In the genomic region with DNA sequence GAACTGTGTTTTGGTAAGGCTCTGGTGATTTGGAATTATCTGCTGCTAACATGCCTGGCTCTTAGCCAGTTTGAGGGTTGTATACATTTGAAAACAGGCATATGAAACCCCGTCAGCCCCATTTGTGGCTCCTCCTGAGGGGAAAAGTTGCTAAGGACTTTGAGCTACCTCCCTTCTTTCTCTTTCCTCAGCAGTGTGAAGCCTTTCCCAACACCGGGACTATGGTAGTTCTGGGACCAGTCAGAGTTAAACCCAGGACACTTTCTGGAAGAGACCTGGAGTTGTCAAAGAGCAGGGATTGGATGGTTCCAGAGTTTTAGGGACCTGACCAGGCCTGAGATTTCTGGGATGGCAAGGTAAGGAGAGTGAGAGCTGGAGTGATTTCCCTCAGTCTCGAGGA, we compare ENCODE assay signal across 25 cellular contexts. TPM values are rescaled to one million over a fixed set of nuclear protein-coding genes. Genes with fewer than 3 reads are reported as not detected.
"Had no signal": no experiment of that assay in that cellular context is flagged by ENCODE, and none has a peak within 500 bp of the region (broad histone marks: within the 10 kb centered on the region; RNA-seq: fewer than 3 reads in every experiment).

No MANE protein-coding gene starts in this region.

- H3K27me3 ChIP-seq: testis had no signal

- H3K27ac Mint-ChIP-seq: naive thymus-derived CD8-positive, alpha-beta T cell; stimulated activated memory B cell treated with anti-CD40 and anti-IgM and Interleukin-4, amounts not matched to agents 10 μg/mL and 1 μg/mL and 100 μg/mL, for 72 hours; type B pancreatic cell had no signal

- DNase-seq: dorsolateral prefrontal cortex; effector CD4-positive, alpha-beta T cell; foreskin fibroblast; gastrocnemius medialis; head of caudate nucleus; left cardiac atrium; left lung; naive thymus-derived CD8-positive, alpha-beta T cell; nucleus accumbens; stimulated activated CD4-positive, alpha-beta T cell treated with anti-CD3 and anti-CD28 coated beads, Interleukin-2, amount 100 ng/mL, for 24 hours; stimulated activated CD4-positive, alpha-beta T cell treated with anti-CD3 and anti-CD28 coated beads, Interleukin-4, amount 100 ng/mL, for 24 hours; stimulated activated naive CD8-positive, alpha-beta T cell treated with anti-CD3 and anti-CD28 coated beads, Interleukin-15, Interleukin-2, amounts not matched to agents 100 U/mL and 50 U/mL, for 24 hours; substantia nigra; testis; tibial artery had no signal

- H3K9me3 ChIP-seq: gastrocnemius medialis, left lung, prostate gland, right atrium auricular region, testis, tibial artery had no signal

- ATAC-seq: esophagus mucosa; gastrocnemius medialis; left cardiac atrium; left lung; naive thymus-derived CD8-positive, alpha-beta T cell; sciatic nerve; stimulated activated memory B cell treated with anti-CD40 and anti-IgM and Interleukin-4, amounts not matched to agents 10 μg/mL and 1 μg/mL and 100 μg/mL, for 72 hours; stimulated activated naive CD8-positive, alpha-beta T cell treated with anti-CD3 and anti-CD28 coated beads, Interleukin-15, Interleukin-2, amounts not matched to agents 100 U/mL and 50 U/mL, for 24 hours had no signal

- H3K4me1 ChIP-seq: prostate gland had no signal

- H3K27ac ChIP-seq: dorsolateral prefrontal cortex, gastrocnemius medialis, left lung, prostate gland, right atrium auricular region, testis, tibial artery had no signal

- H3K4me3 ChIP-seq: dorsolateral prefrontal cortex, gastrocnemius medialis, left lung, prostate gland, right atrium auricular region, testis, tibial artery had no signal

- H3K36me3 ChIP-seq: gastrocnemius medialis, left lung, prostate gland, right atrium auricular region, tibial artery had no signal

- H3K9me3 Mint-ChIP-seq: type B pancreatic cell had no signal

- H3K36me3 Mint-ChIP-seq: naive thymus-derived CD8-positive, alpha-beta T cell; stimulated activated memory B cell treated with anti-CD40 and anti-IgM and Interleukin-4, amounts not matched to agents 10 μg/mL and 1 μg/mL and 100 μg/mL, for 72 hours; type B pancreatic cell had no signal

- H3K4me3 Mint-ChIP-seq: naive thymus-derived CD8-positive, alpha-beta T cell; stimulated activated memory B cell treated with anti-CD40 and anti-IgM and Interleukin-4, amounts not matched to agents 10 μg/mL and 1 μg/mL and 100 μg/mL, for 72 hours; type B pancreatic cell had no signal

RNA-seq across cellular contexts. Expression of a gene that starts 4.6 kb away (rescaled TPM):
- total RNA-seq: glomerular endothelial cell; lung microvascular endothelial cell; myocyte; naive thymus-derived CD8-positive, alpha-beta T cell had no signal
- polyA plus RNA-seq: naive thymus-derived CD8-positive, alpha-beta T cell had no signal

RNA-seq across cellular contexts. Expression of a gene that starts 24.5 kb away (rescaled TPM):
- total RNA-seq: esophagus mucosa, glomerular endothelial cell, myocyte, skeletal muscle tissue had no signal
